Comparison of ENCODE assay signal across 2 cellular contexts in genomic region chr6:2913621-2914317, GRCh38.
A peak's percentile ranks its signal among the peaks of the same experiment; 100 is the strongest.
TF ChIP-seq lines count a peak whose summit lies in the region.

No MANE protein-coding gene starts in this region.

TF ChIP-seq in K562, 482 proteins besides CTCF, POLR2A, EP300 and RAD21:
- no peak for TF ChIP-seq POLR2AphosphoS5 (IDR thresholded peaks at IDR 0.05; ENCODE audit: control insufficient read depth, insufficient read depth, low read depth, low read length)
- TF ChIP-seq CBFA2T3 (IDR thresholded peaks at IDR 0.05) = peak; percentile 47
- peak; percentile 36 for TF ChIP-seq CBFA2T2 (conservative IDR thresholded peaks at IDR 0.05)
- 0 out of 2 replicates have a peak, but pooled peaks have one; percentile 5 for TF ChIP-seq TCF3 (CRISPR knock-in tag; IDR thresholded peaks at IDR 0.05)
- no peak for TF ChIP-seq DPF2 (IDR thresholded peaks at IDR 0.05)
- TF ChIP-seq HINFP (tag; conservative IDR thresholded peaks at IDR 0.05; ENCODE audit: low read depth) = no peak
- TF ChIP-seq CBX2 (IDR thresholded peaks at IDR 0.05; ENCODE audit: insufficient read depth, low read length, poor library complexity, severe bottlenecking) = no peak
- TF ChIP-seq RB1 (IDR thresholded peaks at IDR 0.05; ENCODE audit: low read depth) = no peak
- TF ChIP-seq SOX6 (IDR thresholded peaks at IDR 0.05) = no peak
- no peak for TF ChIP-seq ARID3A (IDR thresholded peaks at IDR 0.05; ENCODE audit: borderline replicate concordance, low read depth, low read length)
- no peak for TF ChIP-seq HNRNPH1 (optimal IDR thresholded peaks at IDR 0.05; ENCODE audit: low read depth, low read length)

TF ChIP-seq in HepG2, 621 proteins besides CTCF, POLR2A, EP300 and RAD21:
- TF ChIP-seq GFI1 (CRISPR knock-in tag; IDR thresholded peaks at IDR 0.05; ENCODE audit: borderline replicate concordance) = no peak
- TF ChIP-seq ZNF224 (CRISPR knock-in tag; IDR thresholded peaks at IDR 0.05) = no peak
- no peak for TF ChIP-seq SIN3B (IDR thresholded peaks at IDR 0.05; ENCODE audit: low read length)
- no peak for TF ChIP-seq ZBTB44 (CRISPR knock-in tag; IDR thresholded peaks at IDR 0.05)
- no peak for TF ChIP-seq KLF15 (CRISPR knock-in tag; IDR thresholded peaks at IDR 0.05; ENCODE audit: borderline replicate concordance)
- no peak for TF ChIP-seq PLSCR1 (CRISPR knock-in tag; IDR thresholded peaks at IDR 0.05; ENCODE audit: borderline replicate concordance)
- TF ChIP-seq FOSL2 (CRISPR knock-in tag; IDR thresholded peaks at IDR 0.05) = 0 out of 2 replicates have a peak, but pooled peaks have one; percentile 5
